27 cellular contexts compared by ENCODE assay signal in the genomic region with DNA sequence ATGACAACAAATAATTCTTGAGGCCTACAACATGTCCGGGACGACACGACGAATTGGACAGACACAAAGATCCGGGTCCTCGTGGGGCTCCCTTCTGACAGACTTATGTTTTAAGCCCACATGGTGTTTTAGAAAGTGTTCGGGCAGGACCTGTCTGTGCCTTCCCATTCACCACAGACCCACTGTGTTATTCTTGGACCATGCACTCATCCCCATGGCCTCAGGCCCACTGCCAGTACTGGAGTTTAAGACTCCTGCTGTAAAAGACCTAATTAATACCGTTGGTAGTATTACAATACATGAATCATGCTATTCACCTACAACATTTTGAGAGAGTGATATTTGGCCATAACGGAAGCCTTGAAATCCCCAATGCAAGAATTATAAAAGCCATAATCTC. TPM values are rescaled to one million over a fixed set of nuclear protein-coding genes. Genes with fewer than 3 reads are reported as not detected.
"Had no signal": no experiment of that assay in that cellular context is flagged by ENCODE, and none has a peak within 500 bp of the region (broad histone marks: within the 10 kb centered on the region; RNA-seq: fewer than 3 reads in every experiment).

No MANE protein-coding gene starts in this region.

- H3K4me1 ChIP-seq: breast epithelium, colonic mucosa, prostate gland, transverse colon had no signal

- H3K36me3 ChIP-seq: breast epithelium, colonic mucosa, ovary, prostate gland had no signal

- H3K4me3 ChIP-seq: breast epithelium, colonic mucosa, dorsolateral prefrontal cortex, esophagus squamous epithelium, gastroesophageal sphincter, lung, ovary, prostate gland, transverse colon had no signal

- H3K9me3 ChIP-seq: colonic mucosa, neutrophil, ovary, prostate gland, transverse colon had no signal

- H3K27me3 Mint-ChIP-seq: activated naive CD4-positive, alpha-beta T cell treated with anti-CD3 and anti-CD28 coated beads, Interleukin-2, amount 50 U/mL, for 24 hours; effector memory CD8-positive, alpha-beta T cell; stimulated activated memory B cell treated with anti-CD40 and anti-IgM and Interleukin-4, amounts not matched to agents 10 μg/mL and 1 μg/mL and 100 μg/mL, for 72 hours had no signal

- H3K9me3 Mint-ChIP-seq: activated naive CD4-positive, alpha-beta T cell treated with anti-CD3 and anti-CD28 coated beads, Interleukin-2, amount 50 U/mL, for 24 hours; effector memory CD8-positive, alpha-beta T cell; stimulated activated memory B cell treated with anti-CD40 and anti-IgM and Interleukin-4, amounts not matched to agents 10 μg/mL and 1 μg/mL and 100 μg/mL, for 72 hours; T-helper 2 cell treated with Interferon-gamma antibody and Interleukin-4, amounts not matched to agents 5 μg/mL and 100 μg/mL, for 36 hours had no signal

- H3K27ac Mint-ChIP-seq: activated CD8-positive, alpha-beta T cell treated with anti-CD3 and anti-CD28 coated beads, Interleukin-2, amount 10 ng/mL, durations not matched to agents 7 days and 5 days; activated naive CD4-positive, alpha-beta T cell treated with anti-CD3 and anti-CD28 coated beads, Interleukin-2, amount 50 U/mL, for 24 hours; nephron; T-helper 2 cell treated with Interferon-gamma antibody and Interleukin-4, amounts not matched to agents 5 μg/mL and 100 μg/mL, for 36 hours had no signal

- DNase-seq: activated CD4-positive, alpha-beta T cell treated with anti-CD3 and anti-CD28 coated beads, Interleukin-2, amount 50 U/mL, for 1 hour; activated CD4-positive, CD25-positive, alpha-beta regulatory T cell treated with anti-CD3 and anti-CD28 coated beads, Interleukin-2, amount 50 U/mL, for 72 hours; activated CD8-positive, alpha-beta T cell treated with anti-CD3 and anti-CD28 coated beads, Interleukin-2, amount 10 ng/mL, durations not matched to agents 7 days and 5 days; activated gamma-delta T cell treated with Interleukin-2 at 50 U/mL for 16 hours; anterior cingulate cortex; colonic mucosa; dorsolateral prefrontal cortex; effector memory CD8-positive, alpha-beta T cell; esophagus squamous epithelium; left colon; ovary; right cardiac atrium; small intestine; stimulated activated CD4-positive, alpha-beta T cell treated with anti-CD3 and anti-CD28 coated beads, Interleukin-15, amount 100 ng/mL, for 24 hours; transverse colon; WERI-Rb-1 had no signal

- ATAC-seq: activated CD8-positive, alpha-beta T cell treated with anti-CD3 and anti-CD28 coated beads, Interleukin-2, amount 10 ng/mL, durations not matched to agents 7 days and 5 days; effector memory CD8-positive, alpha-beta T cell; gastroesophageal sphincter; left colon; stimulated activated memory B cell treated with anti-CD40 and anti-IgM and Interleukin-4, amounts not matched to agents 10 μg/mL and 1 μg/mL and 100 μg/mL, for 72 hours had no signal

- H3K27ac ChIP-seq: breast epithelium, colonic mucosa, esophagus squamous epithelium, gastroesophageal sphincter, ovary, prostate gland, transverse colon, WERI-Rb-1 had no signal

- H3K27me3 ChIP-seq: breast epithelium, colonic mucosa, dorsolateral prefrontal cortex, esophagus squamous epithelium, gastroesophageal sphincter, neutrophil, ovary, transverse colon had no signal

- H3K4me3 Mint-ChIP-seq: activated CD8-positive, alpha-beta T cell treated with anti-CD3 and anti-CD28 coated beads, Interleukin-2, amount 10 ng/mL, durations not matched to agents 7 days and 5 days; activated naive CD4-positive, alpha-beta T cell treated with anti-CD3 and anti-CD28 coated beads, Interleukin-2, amount 50 U/mL, for 24 hours; effector memory CD8-positive, alpha-beta T cell; nephron; stimulated activated memory B cell treated with anti-CD40 and anti-IgM and Interleukin-4, amounts not matched to agents 10 μg/mL and 1 μg/mL and 100 μg/mL, for 72 hours; T-helper 2 cell treated with Interferon-gamma antibody and Interleukin-4, amounts not matched to agents 5 μg/mL and 100 μg/mL, for 36 hours had no signal

- H3K4me1 Mint-ChIP-seq: activated naive CD4-positive, alpha-beta T cell treated with anti-CD3 and anti-CD28 coated beads, Interleukin-2, amount 50 U/mL, for 24 hours had no signal

RNA-seq across cellular contexts. Expression of a gene that starts 49.5 kb away (rescaled TPM):
- total RNA-seq: activated CD8-positive, alpha-beta T cell treated with anti-CD3 and anti-CD28 coated beads, Interleukin-2, amount 10 ng/mL, durations not matched to agents 7 days and 5 days; endothelial cell of umbilical vein; left colon; transverse colon had no signal
- polyA plus RNA-seq: endothelial cell of umbilical vein, keratinocyte had no signal
